ENCODE assay signal across 1 cellular context in genomic region chr14:77033622-77034521, GRCh38.
TF ChIP-seq lines count a peak whose summit lies in the region.

No MANE protein-coding gene starts in this region.

TF ChIP-seq in HEK293, 187 proteins besides CTCF, POLR2A, EP300 and RAD21 (continued from another document and continues in another):
- TF ChIP-seq ZNF18 (tag by site-specific recombination; IDR thresholded peaks at IDR 0.05) (peak; percentile 100), HIC1 (tag by site-specific recombination; IDR thresholded peaks at IDR 0.05) (no peak), SP7 (tag by site-specific recombination; IDR thresholded peaks at IDR 0.05) (peak; percentile 36; the same call in 1 of the 2 replicates), ZNF561 (tag by site-specific recombination; IDR thresholded peaks at IDR 0.05; ENCODE audit: borderline replicate concordance) (no peak), ZFP41 (tag by site-specific recombination; IDR thresholded peaks at IDR 0.05; ENCODE audit: borderline replicate concordance) (no peak), ZNF791 (tag by site-specific recombination; IDR thresholded peaks at IDR 0.05) (no peak), ZNF501 (tag by site-specific recombination; IDR thresholded peaks at IDR 0.05) (no peak), ZNF701 (tag by site-specific recombination; IDR thresholded peaks at IDR 0.05) (no peak), IKZF3 (tag by site-specific recombination; IDR thresholded peaks at IDR 0.05) (peak; percentile 45), ZIC2 (tag by site-specific recombination; IDR thresholded peaks at IDR 0.05) (peak; percentile 89), PBX3 (CRISPR knock-in tag; IDR thresholded peaks at IDR 0.05) (no peak), PRDM6 (tag by site-specific recombination; IDR thresholded peaks at IDR 0.05) (peak; percentile 86), FEZF1 (tag by site-specific recombination; IDR thresholded peaks at IDR 0.05) (no peak), ZNF280C (tag by site-specific recombination; IDR thresholded peaks at IDR 0.05) (no peak), ZNF837 (tag by site-specific recombination; IDR thresholded peaks at IDR 0.05) (no peak), ZNF221 (tag by site-specific recombination; IDR thresholded peaks at IDR 0.05; ENCODE audit: borderline replicate concordance) (no peak), ZBTB44 (tag by site-specific recombination; IDR thresholded peaks at IDR 0.05) (no peak), PRDM4 (tag by site-specific recombination; IDR thresholded peaks at IDR 0.05) (peak; percentile 43; the same call in 1 of the 2 replicates), ZNF416 (tag by site-specific recombination; IDR thresholded peaks at IDR 0.05) (no peak), ZNF510 (tag by site-specific recombination; IDR thresholded peaks at IDR 0.05; ENCODE audit: insufficient replicate concordance) (peak; percentile 22), ZFP69B (tag by site-specific recombination; IDR thresholded peaks at IDR 0.05) (no peak; the same call in 1 of the 2 replicates), KLF9 (tag by site-specific recombination; IDR thresholded peaks at IDR 0.05; ENCODE audit: low read depth) (0 out of 2 replicates have a peak, but pooled peaks have one; percentile 9), ZNF26 (tag by site-specific recombination; IDR thresholded peaks at IDR 0.05) (no peak), ZNF24 (tag by site-specific recombination; IDR thresholded peaks at IDR 0.05) (no peak), ZSCAN18 (tag by site-specific recombination; IDR thresholded peaks at IDR 0.05) (no peak), REST (tag by site-specific recombination; IDR thresholded peaks at IDR 0.05) (no peak), ZNF549 (tag by site-specific recombination; IDR thresholded peaks at IDR 0.05) (no peak), SALL2 (tag by site-specific recombination; IDR thresholded peaks at IDR 0.05; ENCODE audit: borderline replicate concordance) (no peak), ZNF112 (tag by site-specific recombination; IDR thresholded peaks at IDR 0.05) (no peak)
